ENCODE assay signal across 8 cellular contexts in genomic region chr16:30953511-30954124, GRCh38. TPM values are rescaled to one million over a fixed set of nuclear protein-coding genes. Genes with fewer than 3 reads are reported as not detected.
A peak's percentile ranks its signal among the peaks of the same experiment; 100 is the strongest.
DNase-seq lines count a peak whose midpoint lies in the region; ATAC-seq and TF ChIP-seq lines count a peak whose summit lies in the region.

No MANE protein-coding gene starts in this region.

- no peak overlapping the region for H3K4me2 ChIP-seq in H9 (ENCODE audit: insufficient read depth, insufficient read length, low read length)

- no peak overlapping the region for H4K5ac ChIP-seq in H9 (ENCODE audit: insufficient read length, low read depth, low read length)

- no peak overlapping the region for H3K23ac ChIP-seq in H9 (ENCODE audit: insufficient read length, low read depth, low read length)

- H3K4me3 Mint-ChIP-seq in H9 = peak overlapping the region in 1 of 2 experiments; percentile 46; a peak in 1 of 5 replicates
- no peak overlapping the region for H3K4me3 Mint-ChIP-seq in stimulated activated naive CD8-positive, alpha-beta T cell treated with anti-CD3 and anti-CD28 coated beads, Interleukin-15, amount 100 ng/mL, for 72 hours

- H3K79me1 ChIP-seq in H9 (ENCODE audit: insufficient read depth, low read depth, low read length, poor library complexity, severe bottlenecking) = no peaks in the 10 kb centered on the region

- no peak overlapping the region for H3K27ac ChIP-seq in H9 (ENCODE audit: insufficient read length, low read depth, low read length)

- no peak overlapping the region for H2BK20ac ChIP-seq in H9 (ENCODE audit: low read depth, low read length, poor library complexity, severe bottlenecking)

- no peak overlapping the region for H2BK12ac ChIP-seq in H9 (ENCODE audit: insufficient read length, low read depth, low read length)

- H3K56ac ChIP-seq in H9 (ENCODE audit: insufficient read length, low read depth, low read length) = no peak overlapping the region

- H3K36me3 Mint-ChIP-seq in H9 (ENCODE audit: insufficient read depth in 1 of 3, low read depth in 3 of 3) = peaks cover 0 to 4% (median 0%) of the 10 kb centered on the region in 3 experiments; a peak in 3 of 7 replicates

- H4K20me1 ChIP-seq in H9 (ENCODE audit: control insufficient read depth, insufficient read depth, insufficient read length) = no peaks in the 10 kb centered on the region

- H3K9me3 Mint-ChIP-seq in H9 = no peaks in the 10 kb centered on the region
- H3K9me3 Mint-ChIP-seq in stimulated activated naive CD8-positive, alpha-beta T cell treated with anti-CD3 and anti-CD28 coated beads, Interleukin-15, amount 100 ng/mL, for 72 hours = no peaks in the 10 kb centered on the region

- no peak overlapping the region for H3K14ac ChIP-seq in H9 (ENCODE audit: insufficient read depth, low read length)

- no peak overlapping the region for H3K9ac ChIP-seq in H9 (ENCODE audit: extremely low read depth, insufficient read length, low read length)

- peaks cover 12% of the 10 kb centered on the region for H3K4me1 ChIP-seq in BE2C
- H3K4me1 ChIP-seq in H9 (ENCODE audit: insufficient read depth, low read length) = no peaks in the 10 kb centered on the region

- H3T11ph ChIP-seq in H9 (ENCODE audit: low read length) = no peak overlapping the region

- no peak overlapping the region for H3K4ac ChIP-seq in H9 (ENCODE audit: low read depth, low read length)

- peaks cover 18 to 20% of the 10 kb centered on the region in 2 experiments for H3K4me1 Mint-ChIP-seq in H9
- H3K4me1 Mint-ChIP-seq in stimulated activated naive CD8-positive, alpha-beta T cell treated with anti-CD3 and anti-CD28 coated beads, Interleukin-15, amount 100 ng/mL, for 72 hours = peaks cover 41% of the 10 kb centered on the region

- no peak overlapping the region for H3K18ac ChIP-seq in H9 (ENCODE audit: insufficient read length, low read depth, low read length)

- H4K91ac ChIP-seq in H9 (ENCODE audit: insufficient read length, low read depth, low read length) = no peak overlapping the region

- H3K36me3 ChIP-seq in BE2C = no peaks in the 10 kb centered on the region; the same call in 1 of the 2 replicates

- H3K9me3 ChIP-seq in BE2C (no peaks in the 10 kb centered on the region), H9 (ENCODE audit: control insufficient read depth, low read depth, low read length) (no peaks in the 10 kb centered on the region)

- peaks cover 4% of the 10 kb centered on the region; the same call in 1 of the 2 replicates for H3K27me3 Mint-ChIP-seq in H9 (ENCODE audit: low read depth)
- H3K27me3 Mint-ChIP-seq in stimulated activated naive CD8-positive, alpha-beta T cell treated with anti-CD3 and anti-CD28 coated beads, Interleukin-15, amount 100 ng/mL, for 72 hours = no peaks in the 10 kb centered on the region

- peaks cover 9% of the 10 kb centered on the region for H3K23me2 ChIP-seq in H9 (ENCODE audit: insufficient read length, low read depth, low read length, poor library complexity, severe bottlenecking)

- DNase-seq in BE2C (peak; percentile 92), H9 (peak; percentile 93), NCI-H526 treated with DMSO at 0.1 percent for 48 hours (lab: John Stamatoyannopoulos, UW) (peak; percentile 52), ecto neural progenitor cell (ENCODE audit: low spot score) (peak; percentile 89), mucosa of gallbladder (ENCODE audit: low spot score) (peak; percentile 31)
- peak; percentile 32 to 37 for DNase-seq in activated CD4-positive, alpha-beta T cell treated with anti-CD3 and anti-CD28 coated beads, Interleukin-2, amount 50 U/mL, for 24 hours (ENCODE audit: low read depth in 1 of 2, low spot score in 1 of 2)
- DNase-seq in stimulated activated naive CD8-positive, alpha-beta T cell treated with anti-CD3 and anti-CD28 coated beads, Interleukin-15, amount 100 ng/mL, for 72 hours = peak; percentile 68 to 70

- no peak overlapping the region for H2AFZ ChIP-seq in H9 (ENCODE audit: low read length)

- WGBS in H9 (ENCODE audit: extremely low coverage, insufficient read length, low lambda C conversion rate) = no CpG with 5 or more reads among the region's 15 CpGs

- H3K27me3 ChIP-seq in BE2C (no peaks in the 10 kb centered on the region), H9 (ENCODE audit: insufficient read depth, low read length) (no peaks in the 10 kb centered on the region)

- no peak overlapping the region for H2BK15ac ChIP-seq in H9 (ENCODE audit: low read depth, low read length)

- no peak overlapping the region for H2AK5ac ChIP-seq in H9 (ENCODE audit: insufficient read length, low read length)

- H3K4me3 ChIP-seq in BE2C (ENCODE audit: low read depth, low read length) = no peak overlapping the region

- H4K8ac ChIP-seq in H9 (replicated peaks; ENCODE audit: insufficient read length, low read depth, low read length) = no peak overlapping the region

- no peak overlapping the region for H2BK5ac ChIP-seq in H9 (ENCODE audit: insufficient read length, low read length)

- TF ChIP-seq CTCF in BE2C (IDR thresholded peaks at IDR 0.05; ENCODE audit: low read depth, low read length) (peak; percentile 95), H9 (conservative IDR thresholded peaks at IDR 0.05) (peak; percentile 87)

- ATAC-seq in stimulated activated naive CD8-positive, alpha-beta T cell treated with anti-CD3 and anti-CD28 coated beads, Interleukin-15, amount 100 ng/mL, for 72 hours = peak; percentile 47
- ATAC-seq in HG03095 (IDR thresholded peaks at IDR 0.05; ENCODE audit: unreplicated experiment) = no peak

- peak overlapping the region in 1 of 3 experiments; percentile 85; a peak in 1 of 7 replicates for H3K27ac Mint-ChIP-seq in H9
- peak overlapping the region in 1 of 2 donors; percentile 69 for H3K27ac Mint-ChIP-seq in stimulated activated naive CD8-positive, alpha-beta T cell treated with anti-CD3 and anti-CD28 coated beads, Interleukin-15, amount 100 ng/mL, for 72 hours

- no peak overlapping the region for H2BK120ac ChIP-seq in H9 (ENCODE audit: low read depth, low read length, poor library complexity, severe bottlenecking)

- H3K79me2 ChIP-seq in H9 (ENCODE audit: insufficient read depth, low read length) = no peaks in the 10 kb centered on the region; the same call in 1 of the 2 replicates

RNA-seq across cellular contexts. Expression of gene SETD1A, which starts 3.9 kb away (rescaled TPM):
- 99.1 TPM for polyA plus RNA-seq in BE2C (2012; ENCODE audit: insufficient read depth, insufficient read length, low read depth)
- total RNA-seq in H9 (2021) = 36.9 and 37.0 TPM in 2 replicates
- total RNA-seq in mucosa of gallbladder = 17.6 TPM

RNA-seq across cellular contexts. Expression of gene ORAI3, which starts 4.8 kb away (rescaled TPM):
- polyA plus RNA-seq in BE2C (2012; ENCODE audit: insufficient read depth, insufficient read length, low read depth) = 3.1 TPM
- 6.1 and 6.9 TPM in 2 replicates for total RNA-seq in H9 (2021)
- total RNA-seq in mucosa of gallbladder = 34.4 TPM

RNA-seq across cellular contexts. Expression of gene FBXL19, which starts 30.2 kb away (rescaled TPM):
- polyA plus RNA-seq in BE2C (2012; ENCODE audit: insufficient read depth, insufficient read length, low read depth) = 33.4 TPM
- 66.8 and 68.0 TPM in 2 replicates for total RNA-seq in H9 (2021)
- total RNA-seq in mucosa of gallbladder = 27.7 TPM

RNA-seq across cellular contexts. Expression of gene HSD3B7, which starts 31.4 kb away (rescaled TPM):
- polyA plus RNA-seq in BE2C (2012; ENCODE audit: insufficient read depth, insufficient read length, low read depth) = 1.3 TPM
- 5.5 and 7.5 TPM in 2 replicates for total RNA-seq in H9 (2021)
- 30.6 TPM for total RNA-seq in mucosa of gallbladder

RNA-seq across cellular contexts. Expression of gene STX1B, which starts 56.8 kb away (rescaled TPM):
- 1.2 TPM for polyA plus RNA-seq in BE2C (2012; ENCODE audit: insufficient read depth, insufficient read length, low read depth)
- total RNA-seq in H9 (2021) = 9.7 and 11.0 TPM in 2 replicates
- total RNA-seq in mucosa of gallbladder = 0.58 TPM

Comparison
In these comparisons a context has a peak if more than half of its experiments do, and no peak if none do; other contexts are left out.
1. DNase-seq: peak in every context shown above with its lines; median percentile 93 in H9; 92 in BE2C; 89 in ecto neural progenitor cell; 69 in stimulated activated naive CD8-positive, alpha-beta T cell treated with anti-CD3 and anti-CD28 coated beads, Interleukin-15, amount 100 ng/mL, for 72 hours; 52 in NCI-H526 treated with DMSO at 0.1 percent for 48 hours; 34 in activated CD4-positive, alpha-beta T cell treated with anti-CD3 and anti-CD28 coated beads, Interleukin-2, amount 50 U/mL, for 24 hours; 31 in mucosa of gallbladder.